2 cellular contexts compared by ENCODE assay signal in genomic region chr7:101899616-101900015, GRCh38.
TF ChIP-seq lines count a peak whose summit lies in the region.

No MANE protein-coding gene starts in this region.

TF ChIP-seq in GM23338, 12 proteins besides CTCF, POLR2A, EP300 and RAD21:
- TF ChIP-seq REST (IDR thresholded peaks at IDR 0.05; ENCODE audit: unreplicated experiment) (no peak), NANOG (IDR thresholded peaks at IDR 0.05; ENCODE audit: borderline replicate concordance) (no peak), ZNF114 (CRISPR knock-in tag; IDR thresholded peaks at IDR 0.05) (no peak), ETS1 (IDR thresholded peaks at IDR 0.05) (no peak), CREB1 (CRISPR knock-in tag; IDR thresholded peaks at IDR 0.05; ENCODE audit: low read depth) (no peak), ZNF331 (CRISPR knock-in tag; IDR thresholded peaks at IDR 0.05; ENCODE audit: low read depth) (no peak), EZH2 (IDR thresholded peaks at IDR 0.05; ENCODE audit: low read depth, unreplicated experiment) (no peak), POLR2AphosphoS5 (IDR thresholded peaks at IDR 0.05; ENCODE audit: low read depth) (no peak), EZH2phosphoT487 (IDR thresholded peaks at IDR 0.05; ENCODE audit: unreplicated experiment) (no peak), ZNF462 (CRISPR knock-in tag; IDR thresholded peaks at IDR 0.05) (no peak), STAT1 (IDR thresholded peaks at IDR 0.05; ENCODE audit: unreplicated experiment) (no peak), JUNB (IDR thresholded peaks at IDR 0.05; ENCODE audit: unreplicated experiment) (no peak)

TF ChIP-seq in WTC11, 78 proteins besides CTCF, POLR2A, EP300 and RAD21 (continued from another document):
- no peak for TF ChIP-seq USF2 (CRISPR knock-in tag; IDR thresholded peaks at IDR 0.05)
- no peak for TF ChIP-seq SOX15 (CRISPR knock-in tag; IDR thresholded peaks at IDR 0.05)
- TF ChIP-seq RELA (CRISPR knock-in tag; IDR thresholded peaks at IDR 0.05; ENCODE audit: borderline replicate concordance), result no peak
- no peak for TF ChIP-seq STAT6 (CRISPR knock-in tag; conservative IDR thresholded peaks at IDR 0.05; ENCODE audit: low read depth)
- no peak for TF ChIP-seq CDX4 (CRISPR knock-in tag; IDR thresholded peaks at IDR 0.05; ENCODE audit: borderline replicate concordance)
- TF ChIP-seq ZNF512 (CRISPR knock-in tag; IDR thresholded peaks at IDR 0.05; ENCODE audit: borderline replicate concordance), result no peak
- TF ChIP-seq E2F1 (CRISPR knock-in tag; IDR thresholded peaks at IDR 0.05), result no peak
- TF ChIP-seq NFE2L1 (CRISPR knock-in tag; IDR thresholded peaks at IDR 0.05), result no peak
- TF ChIP-seq ZNF416 (CRISPR knock-in tag; IDR thresholded peaks at IDR 0.05), result no peak
- TF ChIP-seq E2F4 (CRISPR knock-in tag; IDR thresholded peaks at IDR 0.05; ENCODE audit: borderline replicate concordance, low read depth), result no peak
- no peak for TF ChIP-seq CBFB (CRISPR knock-in tag; IDR thresholded peaks at IDR 0.05; ENCODE audit: low read depth)
- TF ChIP-seq CREM (CRISPR knock-in tag; IDR thresholded peaks at IDR 0.05), result no peak
- TF ChIP-seq ZNF219 (CRISPR knock-in tag; IDR thresholded peaks at IDR 0.05; ENCODE audit: borderline replicate concordance), result no peak
- no peak for TF ChIP-seq FOXP4 (CRISPR knock-in tag; IDR thresholded peaks at IDR 0.05)
TF ChIP-seq in WTC11: peak in this region for 0.
